In genomic region chr3:15409774-15410173, GRCh38 we compare ENCODE assay signal across 28 cellular contexts.
"Had no signal": no experiment of that assay in that cellular context is flagged by ENCODE, and none has a peak within 500 bp of the region (broad histone marks: within the 10 kb centered on the region; RNA-seq: fewer than 3 reads in every experiment).

No MANE protein-coding gene starts in this region.

- H3K27ac ChIP-seq: brain microvascular endothelial cell, coronary artery, esophagus muscularis mucosa, foreskin keratinocyte, gastroesophageal sphincter had no signal

- H3K27ac Mint-ChIP-seq: activated CD4-positive, alpha-beta T cell treated with anti-CD3 and anti-CD28 coated beads for 36 hours; activated CD4-positive, alpha-beta T cell treated with anti-CD3 and anti-CD28 coated beads, Interleukin-2, amount 10 ng/mL, durations not matched to agents 7 days and 5 days; activated CD8-positive, alpha-beta T cell treated with anti-CD3 and anti-CD28 coated beads for 36 hours; activated naive CD8-positive, alpha-beta T cell; activated T-helper 17 cell treated with anti-CD3 and anti-CD28 coated beads, Interleukin-2, amount 50 U/mL, for 72 hours had no signal

- H3K9me3 ChIP-seq: esophagus muscularis mucosa, gastroesophageal sphincter, heart right ventricle had no signal

- H3K4me3 Mint-ChIP-seq: activated CD4-positive, alpha-beta T cell treated with anti-CD3 and anti-CD28 coated beads for 36 hours; activated CD4-positive, alpha-beta T cell treated with anti-CD3 and anti-CD28 coated beads, Interleukin-2, amount 10 ng/mL, durations not matched to agents 7 days and 5 days; activated CD8-positive, alpha-beta T cell treated with anti-CD3 and anti-CD28 coated beads for 36 hours; activated naive CD8-positive, alpha-beta T cell; activated T-cell treated with anti-CD3 and anti-CD28 coated beads, Interleukin-2, amount 50 U/mL, for 4 hours; activated T-helper 17 cell treated with anti-CD3 and anti-CD28 coated beads, Interleukin-2, amount 50 U/mL, for 72 hours; central memory CD8-positive, alpha-beta T cell; effector memory CD8-positive, alpha-beta T cell had no signal

- H3K4me3 ChIP-seq: coronary artery, esophagus muscularis mucosa, gastroesophageal sphincter, heart right ventricle had no signal

- H3K4me1 Mint-ChIP-seq: activated CD4-positive, alpha-beta T cell treated with anti-CD3 and anti-CD28 coated beads for 36 hours; activated CD4-positive, alpha-beta T cell treated with anti-CD3 and anti-CD28 coated beads, Interleukin-2, amount 10 ng/mL, durations not matched to agents 7 days and 5 days; activated T-helper 17 cell treated with anti-CD3 and anti-CD28 coated beads, Interleukin-2, amount 50 U/mL, for 72 hours; central memory CD8-positive, alpha-beta T cell had no signal

- H3K27me3 Mint-ChIP-seq: activated CD4-positive, alpha-beta T cell treated with anti-CD3 and anti-CD28 coated beads for 36 hours; activated CD4-positive, alpha-beta T cell treated with anti-CD3 and anti-CD28 coated beads, Interleukin-2, amount 10 ng/mL, durations not matched to agents 7 days and 5 days; activated CD8-positive, alpha-beta T cell treated with anti-CD3 and anti-CD28 coated beads for 36 hours; activated naive CD8-positive, alpha-beta T cell; activated T-helper 17 cell treated with anti-CD3 and anti-CD28 coated beads, Interleukin-2, amount 50 U/mL, for 72 hours; central memory CD8-positive, alpha-beta T cell; effector memory CD8-positive, alpha-beta T cell had no signal

- H3K9me3 Mint-ChIP-seq: activated CD4-positive, alpha-beta T cell treated with anti-CD3 and anti-CD28 coated beads, Interleukin-2, amount 10 ng/mL, durations not matched to agents 7 days and 5 days; activated CD8-positive, alpha-beta T cell treated with anti-CD3 and anti-CD28 coated beads for 36 hours; activated T-cell treated with anti-CD3 and anti-CD28 coated beads, Interleukin-2, amount 50 U/mL, for 4 hours; activated T-helper 17 cell treated with anti-CD3 and anti-CD28 coated beads, Interleukin-2, amount 50 U/mL, for 72 hours; central memory CD8-positive, alpha-beta T cell; effector memory CD8-positive, alpha-beta T cell had no signal

- H3K4me1 ChIP-seq: foreskin keratinocyte had no signal

- DNase-seq: activated CD4-positive, alpha-beta T cell treated with anti-CD3 and anti-CD28 coated beads for 36 hours; activated CD4-positive, alpha-beta T cell treated with anti-CD3 and anti-CD28 coated beads, Interleukin-2, amount 10 ng/mL, durations not matched to agents 7 days and 5 days; activated CD4-positive, alpha-beta T cell treated with anti-CD3 and anti-CD28 coated beads, Interleukin-2, amount 50 U/mL, for 48 hours; activated CD4-positive, CD25-positive, alpha-beta regulatory T cell; activated CD4-positive, CD25-positive, alpha-beta regulatory T cell treated with anti-CD3 and anti-CD28 coated beads, Interleukin-2, amount 50 U/mL, for 72 hours; activated CD8-positive, alpha-beta memory T cell treated with anti-CD3 and anti-CD28 coated beads for 24 hours; activated CD8-positive, alpha-beta T cell treated with anti-CD3 and anti-CD28 coated beads for 36 hours; activated effector memory CD4-positive, alpha-beta T cell treated with Interleukin-2 at 50 U/mL for 16 hours; activated gamma-delta T cell treated with Interleukin-2 at 50 U/mL for 16 hours; activated naive CD4-positive, alpha-beta T cell treated with anti-CD3 and anti-CD28 coated beads, Interleukin-2, amount 50 U/mL, for 16 hours; activated naive CD4-positive, alpha-beta T cell treated with Interleukin-2 at 50 U/mL for 16 hours; activated T-cell treated with anti-CD3 and anti-CD28 coated beads, Interleukin-2, amount 50 U/mL, for 4 hours; amniotic stem cell; anterior cingulate cortex; brain microvascular endothelial cell; dermis blood vessel endothelial cell; effector CD4-positive, alpha-beta T cell; effector memory CD8-positive, alpha-beta T cell; erythroblast; foreskin keratinocyte; heart right ventricle; T-helper 2 cell had no signal

- ATAC-seq: activated CD4-positive, alpha-beta T cell treated with anti-CD3 and anti-CD28 coated beads for 36 hours; activated CD8-positive, alpha-beta T cell treated with anti-CD3 and anti-CD28 coated beads for 36 hours; activated T-cell treated with anti-CD3 and anti-CD28 coated beads, Interleukin-2, amount 50 U/mL, for 4 hours; activated T-helper 17 cell treated with anti-CD3 and anti-CD28 coated beads, Interleukin-2, amount 50 U/mL, for 72 hours; effector memory CD8-positive, alpha-beta T cell; foreskin keratinocyte; gastroesophageal sphincter; heart right ventricle had no signal

- H3K27me3 ChIP-seq: brain microvascular endothelial cell, esophagus muscularis mucosa, foreskin keratinocyte, gastroesophageal sphincter, heart right ventricle had no signal
